In the genomic region with DNA sequence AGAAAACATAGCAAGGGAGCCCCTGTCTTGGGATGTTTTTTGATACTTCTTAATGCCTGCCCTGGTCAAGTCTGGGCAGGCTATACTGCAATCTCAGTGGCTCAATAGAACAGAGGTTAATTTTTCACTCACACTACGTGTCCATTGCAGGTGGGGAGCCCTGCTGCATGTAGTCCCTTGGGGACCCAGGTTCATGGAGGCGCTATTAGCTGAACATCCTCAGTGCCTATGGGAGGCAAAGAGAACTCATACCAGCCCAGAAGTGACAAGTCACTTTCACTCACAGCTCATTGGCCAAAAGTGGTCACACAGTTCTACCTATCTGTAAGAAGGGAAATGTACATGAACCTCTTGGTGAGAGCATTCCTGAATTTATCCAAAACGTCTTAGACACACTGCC, we compare ENCODE assay signal across 14 cellular contexts. TPM values are rescaled to one million over a fixed set of nuclear protein-coding genes. Genes with fewer than 3 reads are reported as not detected.
"Had no signal": no experiment of that assay in that cellular context is flagged by ENCODE, and none has a peak within 500 bp of the region (broad histone marks: within the 10 kb centered on the region; RNA-seq: fewer than 3 reads in every experiment).

No MANE protein-coding gene starts in this region.

- H3K36me3 Mint-ChIP-seq: activated CD4-positive, alpha-beta memory T cell treated with anti-CD3 and anti-CD28 coated beads for 36 hours; immature natural killer cell; naive B cell had no signal

- H3K9me3 Mint-ChIP-seq: activated CD4-positive, alpha-beta memory T cell treated with anti-CD3 and anti-CD28 coated beads for 36 hours; activated T-cell treated with anti-CD3 and anti-CD28 coated beads, Interleukin-2, amount 50 U/mL, for 72 hours; immature natural killer cell; naive B cell had no signal

- H3K27me3 ChIP-seq: breast epithelium, pancreas, stomach had no signal

- H3K27ac ChIP-seq: breast epithelium, lower lobe of right lung, pancreas, stomach had no signal

- ATAC-seq: activated T-cell treated with anti-CD3 and anti-CD28 coated beads, Interleukin-2, amount 50 U/mL, for 72 hours; lower lobe of right lung; pancreas had no signal

- H3K9me3 ChIP-seq: breast epithelium, lower lobe of right lung, pancreas, stomach had no signal

- H3K27me3 Mint-ChIP-seq: naive B cell had no signal

- H3K4me3 ChIP-seq: breast epithelium, lower lobe of right lung, pancreas, stomach had no signal

- DNase-seq: activated CD4-positive, alpha-beta memory T cell treated with anti-CD3 and anti-CD28 coated beads for 36 hours; activated T-cell treated with anti-CD3 and anti-CD28 coated beads, Interleukin-2, amount 50 U/mL, for 72 hours; aorta; immature natural killer cell; lower lobe of right lung; naive B cell; pancreas; stimulated activated CD4-positive, alpha-beta T cell treated with anti-CD3 and anti-CD28 coated beads, Interleukin-4, amount 100 ng/mL, for 24 hours; stomach had no signal

- H3K27ac Mint-ChIP-seq: activated CD4-positive, alpha-beta memory T cell treated with anti-CD3 and anti-CD28 coated beads for 36 hours; activated T-cell treated with anti-CD3 and anti-CD28 coated beads, Interleukin-2, amount 50 U/mL, for 72 hours; immature natural killer cell; naive B cell had no signal

- H3K4me3 Mint-ChIP-seq: activated CD4-positive, alpha-beta memory T cell treated with anti-CD3 and anti-CD28 coated beads for 36 hours; activated T-cell treated with anti-CD3 and anti-CD28 coated beads, Interleukin-2, amount 50 U/mL, for 72 hours; immature natural killer cell; naive B cell had no signal

- H3K4me1 ChIP-seq: breast epithelium, lower lobe of right lung had no signal

- H3K4me1 Mint-ChIP-seq: immature natural killer cell had no signal

- H3K36me3 ChIP-seq: breast epithelium, lower lobe of right lung, pancreas, stomach had no signal

RNA-seq across cellular contexts. Expression of a gene that starts 23.2 kb away (rescaled TPM):
- total RNA-seq: activated CD4-positive, alpha-beta memory T cell treated with anti-CD3 and anti-CD28 coated beads for 36 hours; activated T-cell treated with anti-CD3 and anti-CD28 coated beads, Interleukin-2, amount 50 U/mL, for 72 hours; aorta; breast epithelium; chondrocyte; dermis microvascular lymphatic vessel endothelial cell; lower lobe of right lung; renal cortical epithelial cell; stomach; urinary bladder had no signal
